Comparison of ENCODE assay signal across 10 cellular contexts in genomic region chr12:45893240-45893639, GRCh38.
DNase-seq lines count a peak whose midpoint lies in the region; TF ChIP-seq lines count a peak whose summit lies in the region.
"Had no signal": no experiment of that assay in that cellular context is flagged by ENCODE, and none has a peak within 500 bp of the region (broad histone marks: within the 10 kb centered on the region; RNA-seq: fewer than 3 reads in every experiment).

No MANE protein-coding gene starts in this region.

- H4K8ac ChIP-seq in mesendoderm (ENCODE audit: low read depth, low read length) (no peak overlapping the region), mesenchymal stem cell (ENCODE audit: low read length) (no peak overlapping the region)

- H3K27me3 ChIP-seq in mesendoderm (ENCODE audit: insufficient read depth, low read length, poor library complexity) (no peaks in the 10 kb centered on the region), mesenchymal stem cell (ENCODE audit: control insufficient read depth in 1 of 2, insufficient read depth in 1 of 2, low read length in 2 of 2) (no peaks in the 10 kb centered on the region)
- H3K27me3 ChIP-seq: vagina had no signal

- WGBS in mesendoderm (ENCODE audit: extremely low coverage, insufficient coverage, low lambda C conversion rate), result no CpG with 5 or more reads among the region's 4 CpGs
- WGBS in mesenchymal stem cell, result 83% methylated on average over 4 of the region's 4 CpGs

- no peak overlapping the region for H2BK120ac ChIP-seq in mesendoderm (ENCODE audit: low read depth, low read length)
- no peak overlapping the region for H2BK120ac ChIP-seq in mesenchymal stem cell (ENCODE audit: low read depth, low read length)

- H3K4me3 ChIP-seq in cardiac fibroblast (replicated peaks in 1 of 2; ENCODE audit: low read depth in 2 of 2, low read length in 2 of 2) (no peak overlapping the region), mesendoderm (ENCODE audit: low read length) (no peak overlapping the region), mesenchymal stem cell (ENCODE audit: insufficient read depth in 1 of 2, low read depth in 1 of 2, low read length in 2 of 2) (no peak overlapping the region)
- H3K4me3 ChIP-seq: vagina had no signal

- peaks cover 2% of the 10 kb centered on the region for H3K4me1 ChIP-seq in mesendoderm (ENCODE audit: control insufficient read depth, low read depth, low read length)
- no peaks in the 10 kb centered on the region for H3K4me1 ChIP-seq in mesenchymal stem cell (ENCODE audit: control insufficient read depth, insufficient read depth, low read depth, low read length)
- H3K4me1 ChIP-seq: vagina had no signal

- H2BK5ac ChIP-seq in mesendoderm (ENCODE audit: low read length) (no peak overlapping the region), mesenchymal stem cell (ENCODE audit: low read depth, low read length, poor library complexity, severe bottlenecking) (no peak overlapping the region)

- TF ChIP-seq CTCF in cardiac fibroblast (IDR thresholded peaks at IDR 0.05; ENCODE audit: low read depth, low read length), result peak; percentile 24

- no peak overlapping the region for H4K5ac ChIP-seq in mesendoderm (ENCODE audit: low read length)

- H3K23ac ChIP-seq in mesendoderm (ENCODE audit: low read length) (no peak overlapping the region), mesenchymal stem cell (ENCODE audit: low read length in 2 of 2) (no peak overlapping the region)

- no peak overlapping the region for H3K9ac ChIP-seq in mesendoderm (ENCODE audit: low read length)
- H3K9ac ChIP-seq in mesenchymal stem cell (ENCODE audit: low read length), result no peak overlapping the region

- H3K79me1 ChIP-seq in mesendoderm (ENCODE audit: low read length), result no peaks in the 10 kb centered on the region
- no peaks in the 10 kb centered on the region for H3K79me1 ChIP-seq in mesenchymal stem cell (replicated peaks; ENCODE audit: low read length, poor library complexity, severe bottlenecking)

- H3K56ac ChIP-seq in mesendoderm (ENCODE audit: low read length), result no peak overlapping the region

- H3K36me3 ChIP-seq in mesendoderm (ENCODE audit: control insufficient read depth, insufficient read depth, low read length) (peaks cover 4% of the 10 kb centered on the region), mesenchymal stem cell (ENCODE audit: control insufficient read depth in 1 of 2, insufficient read depth in 2 of 2, low read depth in 1 of 2, low read length in 2 of 2) (peaks cover 3 to 60% of the 10 kb centered on the region in 2 experiments)

- no peak overlapping the region for H4K91ac ChIP-seq in mesenchymal stem cell (ENCODE audit: low read length)

- H3K4me2 ChIP-seq in mesendoderm (ENCODE audit: low read length) (no peak overlapping the region), mesenchymal stem cell (ENCODE audit: low read length, poor library complexity, severe bottlenecking) (no peak overlapping the region)

- H3K4ac ChIP-seq in mesendoderm (ENCODE audit: low read depth, low read length) (no peak overlapping the region), mesenchymal stem cell (ENCODE audit: low read depth in 1 of 2, low read length in 2 of 2) (no peak overlapping the region)

- H2AK5ac ChIP-seq in mesendoderm (ENCODE audit: low read length), result no peak overlapping the region
- H2AK5ac ChIP-seq in mesenchymal stem cell (ENCODE audit: low read length, severe bottlenecking), result no peak overlapping the region

- H3K79me2 ChIP-seq in mesendoderm (ENCODE audit: control insufficient read depth, insufficient read depth, low read length), result no peaks in the 10 kb centered on the region

- no peak overlapping the region for H3K14ac ChIP-seq in mesenchymal stem cell (ENCODE audit: low read length in 2 of 2)

- H3K27ac ChIP-seq in mesendoderm (ENCODE audit: low read depth, low read length) (no peak overlapping the region), mesenchymal stem cell (ENCODE audit: low read length, poor library complexity, severe bottlenecking) (no peak overlapping the region)
- H3K27ac ChIP-seq: vagina had no signal

- H2BK12ac ChIP-seq in mesenchymal stem cell (ENCODE audit: low read length in 2 of 2), result no peak overlapping the region

- H2BK15ac ChIP-seq in mesendoderm (replicated peaks; ENCODE audit: low read depth) (no peak overlapping the region), mesenchymal stem cell (ENCODE audit: low read depth, poor library complexity, severe bottlenecking) (no peak overlapping the region)

- H3K18ac ChIP-seq in mesendoderm (ENCODE audit: low read length), result no peak overlapping the region
- H3K18ac ChIP-seq in mesenchymal stem cell (ENCODE audit: low read depth in 1 of 2, low read length in 2 of 2), result no peak overlapping the region

- H2AFZ ChIP-seq in mesenchymal stem cell (ENCODE audit: low read depth, low read length), result no peak overlapping the region

- H3K9me3 ChIP-seq in mesenchymal stem cell (ENCODE audit: control insufficient read depth, low read length), result no peaks in the 10 kb centered on the region
- H3K9me3 ChIP-seq: vagina had no signal

- DNase-seq in COLO829 (ENCODE audit: low spot score) (peak; percentile 59), HT1080 (ENCODE audit: low read depth) (peak; percentile 33), cardiac fibroblast (ENCODE audit: low read depth in 2 of 2) (peak in 1 of 2 donors; percentile 40), mesendoderm (peak; percentile 74), NCI-H524 treated with DMSO at 0.1 percent for 48 hours (lab: John Stamatoyannopoulos, UW) (no peak), mesenchymal stem cell (no peak), UCSD-AML1 (lab: John Stamatoyannopoulos, UW; ENCODE audit: unreplicated experiment) (no peak)
- DNase-seq in activated naive CD4-positive, alpha-beta T cell treated with anti-CD3 and anti-CD28 coated beads, Interleukin-2, amount 50 U/mL, for 16 hours, result no peak
- DNase-seq: GDM1 had no signal

Comparison
In these comparisons a context has a peak if more than half of its experiments do, and no peak if none do; other contexts are left out.
1. DNase-seq: peak in COLO829 (single experiment), HT1080 (single experiment) and mesendoderm (single experiment); none in NCI-H524 treated with DMSO at 0.1 percent for 48 hours (single experiment), mesenchymal stem cell (single experiment), UCSD-AML1 (single experiment) and activated naive CD4-positive, alpha-beta T cell treated with anti-CD3 and anti-CD28 coated beads, Interleukin-2, amount 50 U/mL, for 16 hours (single experiment).